17 cellular contexts compared by ENCODE assay signal in the genomic region with DNA sequence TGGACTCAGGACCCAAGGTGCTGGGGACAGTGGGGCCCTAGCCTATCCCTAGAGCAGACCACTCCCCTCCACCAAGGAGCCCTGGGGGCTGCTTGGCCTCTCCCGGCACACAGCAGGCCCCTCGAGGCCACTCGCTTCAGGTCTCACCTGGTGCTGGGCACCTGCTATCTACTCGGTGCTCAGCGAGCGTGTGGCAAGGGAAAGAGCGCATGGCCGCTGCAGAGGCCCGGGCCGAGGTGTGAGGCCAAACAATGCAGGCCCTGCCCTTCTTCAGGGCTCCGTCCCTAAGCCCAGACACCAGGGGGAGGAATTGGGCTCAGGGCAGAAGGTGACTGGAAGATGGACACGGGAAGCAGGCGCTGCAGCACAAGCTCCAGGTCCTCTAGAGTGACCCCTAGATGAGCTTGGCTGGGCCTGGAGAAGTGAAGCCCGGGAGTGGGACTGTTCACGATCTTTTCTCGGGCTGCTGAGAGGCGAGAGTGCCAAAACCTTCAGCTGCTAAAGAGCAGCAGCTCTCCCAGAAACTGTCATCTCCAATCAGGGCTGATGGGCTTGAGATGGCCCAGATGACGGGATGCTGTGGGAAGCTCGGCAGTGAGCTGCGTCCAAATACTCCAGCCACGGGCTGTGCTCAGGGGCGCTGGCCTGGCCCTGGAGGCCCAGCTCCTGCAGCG. TPM values are rescaled to one million over a fixed set of nuclear protein-coding genes. Genes with fewer than 3 reads are reported as not detected.
DNase-seq lines count a peak whose midpoint lies in the region; ATAC-seq, FAIRE-seq and TF ChIP-seq lines count a peak whose summit lies in the region.
"Had no signal": no experiment of that assay in that cellular context is flagged by ENCODE, and none has a peak within 500 bp of the region (broad histone marks: within the 10 kb centered on the region; RNA-seq: fewer than 3 reads in every experiment).

No MANE protein-coding gene starts in this region.

- DNase-seq in BE2C: peak; percentile 86
- DNase-seq in cerebellum (ENCODE audit: low spot score): peak; percentile 75
- peak; percentile 80 for DNase-seq in left ventricle myocardium superior
- no peak for DNase-seq in progenitor cell of endocrine pancreas (ENCODE audit: low spot score, unreplicated experiment)
- DNase-seq in stimulated activated CD4-positive, alpha-beta T cell treated with anti-CD3 and anti-CD28 coated beads, Interleukin-4, amount 100 ng/mL, for 4 hours: no peak
- no peak for DNase-seq in D721Med (ENCODE audit: insufficient read length, low spot score)
- DNase-seq: activated effector memory CD4-positive, alpha-beta T cell treated with Interleukin-2 at 50 U/mL for 16 hours; anterior cingulate cortex; NCI-H1436 treated with DMSO at 0.1 percent for 48 hours; NCI-H446 treated with DMSO at 0.1 percent for 48 hours; OCI-M1; pancreas; stimulated activated CD4-positive, alpha-beta T cell treated with anti-CD3 and anti-CD28 coated beads, Interleukin-15, amount 100 ng/mL, for 24 hours had no signal

- H3K27me3 Mint-ChIP-seq in progenitor cell of endocrine pancreas: no peaks in the 10 kb centered on the region

- H3K4me3 Mint-ChIP-seq in progenitor cell of endocrine pancreas (ENCODE audit: low read depth): no peak overlapping the region
- H3K4me3 Mint-ChIP-seq: dendritic cell treated with granulocyte-macrophage colony-stimulating factor and Interleukin-4, amounts not matched to agents 40 ng/mL and 50 ng/mL, for 4 days had no signal

- no peaks in the 10 kb centered on the region for H3K9me3 ChIP-seq in BE2C
- H3K9me3 ChIP-seq: pancreas, thoracic aorta had no signal

- FAIRE-seq in D721Med (lab: Jason Lieb, UNC): no peak
- FAIRE-seq: pancreas had no signal

- H3K27me3 ChIP-seq in BE2C: no peaks in the 10 kb centered on the region
- H3K27me3 ChIP-seq: pancreas had no signal

- peak; percentile 96 for ATAC-seq in left ventricle myocardium superior
- no peak for ATAC-seq in GM18861 (IDR thresholded peaks at IDR 0.05; ENCODE audit: unreplicated experiment)
- ATAC-seq in GM19328 (IDR thresholded peaks at IDR 0.05; ENCODE audit: unreplicated experiment): no peak

- no peak overlapping the region for H3K4me3 ChIP-seq in BE2C (ENCODE audit: low read depth, low read length)
- H3K4me3 ChIP-seq: pancreas, thoracic aorta had no signal

- intact Hi-C loops in left ventricle myocardium superior (cut with micrococcal nuclease): no loop called here

- no peak for TF ChIP-seq CTCF in BE2C (IDR thresholded peaks at IDR 0.05; ENCODE audit: low read depth, low read length)
- TF ChIP-seq CTCF in progenitor cell of endocrine pancreas (IDR thresholded peaks at IDR 0.05; ENCODE audit: unreplicated experiment): no peak
- TF ChIP-seq CTCF in D721Med (IDR thresholded peaks at IDR 0.05; ENCODE audit: insufficient read depth, missing control alignments): no peak

- no peaks in the 10 kb centered on the region for H3K36me3 Mint-ChIP-seq in progenitor cell of endocrine pancreas (ENCODE audit: insufficient read depth)

- no peaks in the 10 kb centered on the region for H3K4me1 Mint-ChIP-seq in progenitor cell of endocrine pancreas (ENCODE audit: low read depth)

- no peaks in the 10 kb centered on the region for H3K36me3 ChIP-seq in BE2C
- H3K36me3 ChIP-seq: pancreas, thoracic aorta had no signal

- H3K27ac Mint-ChIP-seq in progenitor cell of endocrine pancreas: peak overlapping the region; percentile 73
- H3K27ac Mint-ChIP-seq: dendritic cell treated with granulocyte-macrophage colony-stimulating factor and Interleukin-4, amounts not matched to agents 40 ng/mL and 50 ng/mL, for 4 days had no signal

- no peaks in the 10 kb centered on the region for H3K9me3 Mint-ChIP-seq in progenitor cell of endocrine pancreas (ENCODE audit: low read depth)
- H3K9me3 Mint-ChIP-seq: dendritic cell treated with granulocyte-macrophage colony-stimulating factor and Interleukin-4, amounts not matched to agents 40 ng/mL and 50 ng/mL, for 4 days had no signal

- H3K4me1 ChIP-seq in BE2C: peaks cover 10% of the 10 kb centered on the region
- H3K4me1 ChIP-seq: pancreas had no signal

RNA-seq across cellular contexts. Expression of a gene that starts 43.9 kb away (rescaled TPM):
- polyA plus RNA-seq in BE2C (2012; ENCODE audit: insufficient read depth, insufficient read length, low read depth): 0.29 TPM
- total RNA-seq in cerebellum (not detected), left ventricle myocardium superior (0.25 TPM), progenitor cell of endocrine pancreas (not detected in 2 replicates)

Comparison
In these comparisons a context has a peak if more than half of its experiments do, and no peak if none do; other contexts are left out.
1. DNase-seq: peak in BE2C (single experiment), cerebellum (single experiment) and left ventricle myocardium superior (single experiment); none in progenitor cell of endocrine pancreas (single experiment), stimulated activated CD4-positive, alpha-beta T cell treated with anti-CD3 and anti-CD28 coated beads, Interleukin-4, amount 100 ng/mL, for 4 hours (0 of 2) and D721Med (single experiment).